ENCODE assay signal across 9 cellular contexts in the genomic region with DNA sequence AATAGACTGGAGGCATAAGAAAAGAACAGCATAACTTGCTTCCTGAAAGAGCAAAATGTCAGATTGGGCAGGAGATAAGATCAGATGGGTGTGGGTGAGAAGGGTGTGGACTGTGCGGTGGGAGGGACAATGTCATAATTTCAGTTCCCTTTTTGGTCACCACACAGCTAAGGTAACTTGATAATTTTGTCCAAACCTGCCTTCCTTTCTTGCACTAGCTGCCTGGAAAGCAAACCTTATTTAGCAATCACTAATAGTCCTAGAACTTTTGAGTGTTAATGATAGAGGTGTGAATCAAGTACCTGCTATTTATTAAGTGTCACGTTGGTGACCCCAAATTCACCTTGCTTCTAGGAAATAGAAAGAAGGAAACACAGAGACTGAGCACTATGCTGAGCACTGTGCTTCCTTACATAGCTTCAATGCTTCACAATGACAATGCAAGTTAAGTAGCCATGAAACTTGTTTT.
DNase-seq lines count a peak whose midpoint lies in the region; ATAC-seq and TF ChIP-seq lines count a peak whose summit lies in the region.
"Had no signal": no experiment of that assay in that cellular context is flagged by ENCODE, and none has a peak within 500 bp of the region (broad histone marks: within the 10 kb centered on the region; RNA-seq: fewer than 3 reads in every experiment).

No MANE protein-coding gene starts in this region.

- CTCF ChIA-PET in activated naive CD4-positive, alpha-beta T cell treated with anti-CD3 and anti-CD28 coated beads for 36 hours (lab: Charles Lee): no interaction called here

- peak; percentile 83 for ATAC-seq in GM21576 (IDR thresholded peaks at IDR 0.05; ENCODE audit: unreplicated experiment)
- ATAC-seq in stimulated activated naive B cell treated with anti-CD40 and anti-IgM and Interleukin-4, amounts not matched to agents 10 μg/mL and 1 μg/mL and 100 μg/mL, for 72 hours (replicated peaks): peak; percentile 80

- no peaks in the 10 kb centered on the region for H3K9me3 Mint-ChIP-seq in activated naive CD4-positive, alpha-beta T cell treated with anti-CD3 and anti-CD28 coated beads for 36 hours
- peaks cover 0 to 3% of the 10 kb centered on the region in 2 donors for H3K9me3 Mint-ChIP-seq in stimulated activated naive B cell treated with anti-CD40 and anti-IgM and Interleukin-4, amounts not matched to agents 10 μg/mL and 1 μg/mL and 100 μg/mL, for 72 hours

- no peak overlapping the region for H3K4me3 Mint-ChIP-seq in activated naive CD4-positive, alpha-beta T cell treated with anti-CD3 and anti-CD28 coated beads for 36 hours
- peak overlapping the region in 1 of 2 donors; percentile 20 for H3K4me3 Mint-ChIP-seq in stimulated activated naive B cell treated with anti-CD40 and anti-IgM and Interleukin-4, amounts not matched to agents 10 μg/mL and 1 μg/mL and 100 μg/mL, for 72 hours

- peak; percentile 95 for DNase-seq in GM12865 (ENCODE audit: low read depth)
- peak; percentile 76 to 84 for DNase-seq in Kasumi-1 (lab: John Stamatoyannopoulos, UW)
- DNase-seq in activated naive CD4-positive, alpha-beta T cell treated with anti-CD3 and anti-CD28 coated beads for 36 hours: peak; percentile 63
- DNase-seq in stimulated activated naive B cell treated with anti-CD40 and anti-IgM and Interleukin-4, amounts not matched to agents 10 μg/mL and 1 μg/mL and 100 μg/mL, for 72 hours: peak; percentile 55
- DNase-seq in NCI-H187 treated with DMSO at 0.1 percent for 48 hours (lab: John Stamatoyannopoulos, UW): no peak
- no peak for DNase-seq in C1 segment of cervical spinal cord (lab: John Stamatoyannopoulos, UW)
- no peak for DNase-seq in vagina (ENCODE audit: extremely low spot score in 2 of 2)

- peak overlapping the region; percentile 13; the same call in 1 of the 2 replicates for H3K4me3 ChIP-seq in GM12865 (ENCODE audit: low read depth, low read length)
- no peak overlapping the region for H3K4me3 ChIP-seq in vagina
- H3K4me3 ChIP-seq: cardiac muscle cell had no signal

- H3K4me1 Mint-ChIP-seq in activated naive CD4-positive, alpha-beta T cell treated with anti-CD3 and anti-CD28 coated beads for 36 hours (ENCODE audit: low read depth): peaks cover 51% of the 10 kb centered on the region
- H3K4me1 Mint-ChIP-seq in stimulated activated naive B cell treated with anti-CD40 and anti-IgM and Interleukin-4, amounts not matched to agents 10 μg/mL and 1 μg/mL and 100 μg/mL, for 72 hours: peaks cover 26 to 61% of the 10 kb centered on the region in 2 donors

- no peaks in the 10 kb centered on the region for H3K36me3 Mint-ChIP-seq in activated naive CD4-positive, alpha-beta T cell treated with anti-CD3 and anti-CD28 coated beads for 36 hours (ENCODE audit: low read depth)
- H3K36me3 Mint-ChIP-seq in stimulated activated naive B cell treated with anti-CD40 and anti-IgM and Interleukin-4, amounts not matched to agents 10 μg/mL and 1 μg/mL and 100 μg/mL, for 72 hours: no peaks in the 10 kb centered on the region

- intact Hi-C loops in activated naive CD4-positive, alpha-beta T cell treated with anti-CD3 and anti-CD28 coated beads for 36 hours (cut with micrococcal nuclease): loop anchor here (1.0 kb wide), 3 partner anchors 9 to 584 kb away; no protein-coding TSS in a partner anchor
- intact Hi-C loops in vagina (cut with DNase I): no loop called here

- H3K9me3 ChIP-seq in vagina: no peaks in the 10 kb centered on the region

- no peaks in the 10 kb centered on the region for H3K4me1 ChIP-seq in vagina

- TF ChIP-seq CTCF in GM12865 (IDR thresholded peaks at IDR 0.05; ENCODE audit: insufficient read depth, low read depth, low read length, missing control alignments) (no peak), vagina (IDR thresholded peaks at IDR 0.05) (no peak)

- no peaks in the 10 kb centered on the region for H3K27me3 ChIP-seq in vagina
- H3K27me3 ChIP-seq: cardiac muscle cell had no signal

- H3K27ac ChIP-seq in vagina: no peak overlapping the region
- H3K27ac ChIP-seq: cardiac muscle cell had no signal

- H3K27me3 Mint-ChIP-seq in activated naive CD4-positive, alpha-beta T cell treated with anti-CD3 and anti-CD28 coated beads for 36 hours (ENCODE audit: low read depth): no peaks in the 10 kb centered on the region
- H3K27me3 Mint-ChIP-seq in stimulated activated naive B cell treated with anti-CD40 and anti-IgM and Interleukin-4, amounts not matched to agents 10 μg/mL and 1 μg/mL and 100 μg/mL, for 72 hours: no peaks in the 10 kb centered on the region

- no peak overlapping the region for H3K27ac Mint-ChIP-seq in activated naive CD4-positive, alpha-beta T cell treated with anti-CD3 and anti-CD28 coated beads for 36 hours
- H3K27ac Mint-ChIP-seq in stimulated activated naive B cell treated with anti-CD40 and anti-IgM and Interleukin-4, amounts not matched to agents 10 μg/mL and 1 μg/mL and 100 μg/mL, for 72 hours: peak overlapping the region; percentile 44

- no peak for TF ChIP-seq POLR2A in vagina (IDR thresholded peaks at IDR 0.05)

- H3K36me3 ChIP-seq in vagina: no peaks in the 10 kb centered on the region
- H3K36me3 ChIP-seq: cardiac muscle cell had no signal

Comparison
In these comparisons a context has a peak if more than half of its experiments do, and no peak if none do; other contexts are left out.
1. DNase-seq: peak in GM12865 (single experiment), Kasumi-1 (2 of 2), activated naive CD4-positive, alpha-beta T cell treated with anti-CD3 and anti-CD28 coated beads for 36 hours (single experiment) and stimulated activated naive B cell treated with anti-CD40 and anti-IgM and Interleukin-4, amounts not matched to agents 10 μg/mL and 1 μg/mL and 100 μg/mL, for 72 hours (single experiment); none in NCI-H187 treated with DMSO at 0.1 percent for 48 hours (single experiment), C1 segment of cervical spinal cord (0 of 14) and vagina (0 of 2).